Comparison of ENCODE assay signal across 12 cellular contexts in the genomic region with DNA sequence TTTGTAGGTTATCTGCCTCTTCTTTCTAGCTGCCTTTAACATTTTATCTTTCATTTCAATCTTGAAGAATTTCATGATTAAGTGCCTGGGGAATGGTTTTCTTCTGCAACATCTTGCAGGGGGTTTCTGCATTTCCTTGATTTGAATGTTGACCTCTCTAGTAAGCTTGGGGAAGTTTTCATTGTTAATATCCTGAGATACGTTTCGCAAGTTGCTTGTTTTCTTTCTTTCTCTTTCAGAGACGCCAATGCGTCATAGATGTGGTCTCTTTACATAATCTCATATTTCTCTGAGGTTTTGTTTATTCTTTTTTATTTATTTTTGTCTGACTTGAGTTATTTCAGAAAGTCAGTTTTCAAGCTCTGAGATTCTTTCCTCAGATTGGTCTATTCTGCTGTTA.
"Had no signal": no experiment of that assay in that cellular context is flagged by ENCODE, and none has a peak within 500 bp of the region (broad histone marks: within the 10 kb centered on the region; RNA-seq: fewer than 3 reads in every experiment).

No MANE protein-coding gene starts in this region.

- H3K4me3 Mint-ChIP-seq: T-helper 1 cell treated with Interleukin-12 subunit alpha and Interleukin-12 subunit beta and Interleukin-4 antibody, amounts not matched to agents 30 μg/mL and 1 μg/mL, for 36 hours; type B pancreatic cell had no signal

- DNase-seq: activated CD4-positive, alpha-beta T cell treated with anti-CD3 and anti-CD28 coated beads, Interleukin-2, amount 50 U/mL, for 4 hours; activated naive CD4-positive, alpha-beta T cell treated with anti-CD3 and anti-CD28 coated beads, Interleukin-2, amount 50 U/mL, for 16 hours; activated T-cell treated with anti-CD3 and anti-CD28 coated beads, Interleukin-2, amount 50 U/mL, for 1 hour; amygdala; ovary; stimulated activated CD4-positive, alpha-beta T cell treated with anti-CD3 and anti-CD28 coated beads, Interleukin-4, amount 100 ng/mL, for 1 hour; stimulated activated CD8-positive, alpha-beta memory T cell treated with anti-CD3 and anti-CD28 coated beads, Interleukin-4, amount 100 ng/mL, for 48 hours; stimulated activated naive CD8-positive, alpha-beta T cell treated with anti-CD3 and anti-CD28 coated beads, Interleukin-15, Interleukin-2, amounts not matched to agents 100 U/mL and 50 U/mL, for 24 hours had no signal

- H3K4me1 ChIP-seq: breast epithelium, suprapubic skin had no signal

- H3K27me3 Mint-ChIP-seq: type B pancreatic cell had no signal

- ATAC-seq: stimulated activated naive CD8-positive, alpha-beta T cell treated with anti-CD3 and anti-CD28 coated beads, Interleukin-15, Interleukin-2, amounts not matched to agents 100 U/mL and 50 U/mL, for 24 hours had no signal

- H3K36me3 ChIP-seq: breast epithelium, ovary, suprapubic skin had no signal

- H3K4me3 ChIP-seq: breast epithelium, ovary, suprapubic skin had no signal

- H3K27ac Mint-ChIP-seq: T-helper 1 cell treated with Interleukin-12 subunit alpha and Interleukin-12 subunit beta and Interleukin-4 antibody, amounts not matched to agents 30 μg/mL and 1 μg/mL, for 36 hours; type B pancreatic cell had no signal

- H3K27me3 ChIP-seq: breast epithelium, ovary, suprapubic skin had no signal

- H3K36me3 Mint-ChIP-seq: type B pancreatic cell had no signal

- H3K27ac ChIP-seq: breast epithelium, ovary, suprapubic skin had no signal

- H3K9me3 ChIP-seq: breast epithelium, ovary, suprapubic skin had no signal
